In genomic region chr14:20280265-20280664, GRCh38 we compare ENCODE assay signal across 1 cellular context.
TF ChIP-seq lines count a peak whose summit lies in the region.
"Not testable (repeated sequence)": the region's sequence is repeated elsewhere in the genome, so short reads cannot be mapped to it uniquely, and the experiment has no call there.

No MANE protein-coding gene starts in this region.

TF ChIP-seq in HepG2, 621 proteins besides CTCF, POLR2A, EP300 and RAD21:
- TF ChIP-seq FOXA1 (IDR thresholded peaks at IDR 0.05) = not testable (repeated sequence)
- TF ChIP-seq FOXA1 (CRISPR knock-in tag; IDR thresholded peaks at IDR 0.05) (0 out of 2 replicates have a peak, but pooled peaks have one; percentile 37), FOXP4 (CRISPR knock-in tag; IDR thresholded peaks at IDR 0.05) (0 out of 2 replicates have a peak, but pooled peaks have one; percentile 11), ZGPAT (CRISPR knock-in tag; IDR thresholded peaks at IDR 0.05) (peak; percentile 27; the same call in 1 of the 2 replicates), ARID5B (CRISPR knock-in tag; IDR thresholded peaks at IDR 0.05) (peak; percentile 48; the same call in 1 of the 2 replicates), ZNF281 (CRISPR knock-in tag; IDR thresholded peaks at IDR 0.05; ENCODE audit: borderline replicate concordance) (peak; percentile 90)
TF ChIP-seq in HepG2: peak in this region for 5; not testable (repeated sequence) for 616.
